In the genomic region with DNA sequence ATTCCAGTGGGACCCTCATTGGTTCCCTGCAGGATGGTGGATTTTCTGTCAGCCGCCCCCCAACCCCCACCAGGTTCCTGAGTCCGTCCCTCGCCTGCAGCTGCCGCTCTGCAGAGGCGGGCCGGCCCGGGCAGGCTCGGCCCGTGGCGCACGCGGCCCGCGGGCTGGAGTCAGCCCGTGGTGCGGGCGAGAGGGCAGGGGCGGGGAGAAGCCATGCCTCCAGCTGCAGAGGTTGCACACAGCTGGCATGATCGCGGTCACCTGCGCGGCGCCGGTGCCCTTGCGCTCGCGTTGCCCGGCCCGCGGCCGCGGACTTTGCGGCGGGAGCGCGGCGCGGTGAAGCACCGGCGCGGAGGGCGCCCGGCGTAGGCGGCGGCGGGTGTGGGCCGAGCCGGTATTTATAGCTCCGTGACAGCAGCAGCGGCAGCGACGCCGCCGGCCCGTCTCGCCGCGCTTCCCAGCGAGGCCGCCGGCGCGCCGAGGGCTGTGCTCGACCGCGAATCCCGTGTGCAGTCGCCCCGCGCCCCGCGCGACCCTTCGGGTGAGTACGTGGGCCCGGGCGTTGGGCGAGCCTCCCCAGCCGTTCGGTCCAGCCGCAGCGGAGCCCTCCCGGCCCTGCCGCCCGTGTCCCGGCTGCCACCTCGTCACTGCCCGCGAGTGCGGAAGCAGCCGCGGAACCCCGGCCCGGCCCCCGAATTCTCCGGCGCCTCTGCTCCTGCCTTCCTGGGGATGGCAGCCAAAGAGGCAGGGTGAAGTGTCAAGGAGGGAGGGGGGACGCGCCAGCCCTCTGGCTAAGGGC, we compare ENCODE assay signal across 8 cellular contexts. TPM values are rescaled to one million over a fixed set of nuclear protein-coding genes. Genes with fewer than 3 reads are reported as not detected.
DNase-seq lines count a peak whose midpoint lies in the region; ATAC-seq and TF ChIP-seq lines count a peak whose summit lies in the region.

A gene (plus strand): TSS at position 426 of the 799 bp plus-strand sequence.

- POLR2A ChIA-PET in naive thymus-derived CD4-positive, alpha-beta T cell (lab: Charles Lee), result interaction anchor here (0.6 to 13.7 kb wide), 9 partner anchors 21 to 77 kb away, joined by 3 to 134 read pairs (median 5); a partner anchor contains a TSS

- peaks cover 43% of the 10 kb centered on the region for H3K27me3 ChIP-seq in NT2/D1 (ENCODE audit: insufficient read depth, insufficient read length)
- H3K27me3 ChIP-seq in esophagus squamous epithelium, result no peaks in the 10 kb centered on the region
- no peaks in the 10 kb centered on the region for H3K27me3 ChIP-seq in naive thymus-derived CD4-positive, alpha-beta T cell (ENCODE audit: control insufficient read depth in 2 of 2, insufficient read depth in 2 of 2, low read length in 2 of 2)

- H3K36me3 Mint-ChIP-seq in naive thymus-derived CD4-positive, alpha-beta T cell, result peaks cover 0 to 2% (median 0%) of the 10 kb centered on the region in 5 donors

- H3K27me3 Mint-ChIP-seq in naive thymus-derived CD4-positive, alpha-beta T cell, result peaks cover 0 to 45% (median 0%) of the 10 kb centered on the region in 5 donors

- no peaks in the 10 kb centered on the region for H3K9me3 ChIP-seq in NT2/D1 (ENCODE audit: insufficient read depth, low read length)
- H3K9me3 ChIP-seq in esophagus squamous epithelium, result no peaks in the 10 kb centered on the region
- no peaks in the 10 kb centered on the region for H3K9me3 ChIP-seq in naive thymus-derived CD4-positive, alpha-beta T cell (ENCODE audit: control insufficient read depth in 2 of 3, low read length in 3 of 3)

- H3K27ac ChIP-seq in esophagus squamous epithelium, result peak within 1 kb of the TSS; percentile 94 to 99 (median 94)
- peak within 1 kb of the TSS; percentile 81 for H3K27ac ChIP-seq in naive thymus-derived CD4-positive, alpha-beta T cell (ENCODE audit: low read depth, low read length)

- no CpG with 5 or more reads among the region's 101 CpGs for WGBS in esophagus squamous epithelium, 2 donors

- ATAC-seq in GM18909 (IDR thresholded peaks at IDR 0.05; ENCODE audit: poor library complexity, unreplicated experiment) (peak; percentile 80), HG03108 (IDR thresholded peaks at IDR 0.05; ENCODE audit: unreplicated experiment) (peak; percentile 71)
- peak; percentile 83 for ATAC-seq in naive thymus-derived CD4-positive, alpha-beta T cell

- H3K4me3 Mint-ChIP-seq in naive thymus-derived CD4-positive, alpha-beta T cell, result peak within 1 kb of the TSS; percentile 83 to 95 (median 90)

- H3K9ac ChIP-seq in NT2/D1 (ENCODE audit: insufficient read length, low read depth), result peak within 1 kb of the TSS; percentile 85

- H3K36me3 ChIP-seq in NT2/D1 (ENCODE audit: insufficient read depth, insufficient read length, low read length) (no peaks in the 10 kb centered on the region), esophagus squamous epithelium (no peaks in the 10 kb centered on the region)
- H3K36me3 ChIP-seq in naive thymus-derived CD4-positive, alpha-beta T cell (ENCODE audit: control insufficient read depth in 2 of 3, insufficient read depth in 3 of 3, low read length in 3 of 3), result no peaks in the 10 kb centered on the region

- H3K4me1 ChIP-seq in NT2/D1 (ENCODE audit: insufficient read depth, insufficient read length) (no peaks in the 10 kb centered on the region), esophagus squamous epithelium (peaks cover 3 to 26% (median 11%) of the 10 kb centered on the region in 3 donors)
- peaks cover 21 to 27% of the 10 kb centered on the region in 2 donors for H3K4me1 ChIP-seq in naive thymus-derived CD4-positive, alpha-beta T cell (ENCODE audit: control insufficient read depth in 2 of 2, insufficient read depth in 2 of 2, low read length in 2 of 2)

- no peak for TF ChIP-seq CTCF in esophagus squamous epithelium (IDR thresholded peaks at IDR 0.05)

- CTCF ChIA-PET in naive thymus-derived CD4-positive, alpha-beta T cell (lab: Charles Lee), result interaction anchor here (0.5 to 1.1 kb wide), 3 partner anchors 16 to 67 kb away, joined by 3 to 4 read pairs (median 3); no protein-coding TSS in a partner anchor

- peak in 2 of 4 donors; percentile 52 to 65 for TF ChIP-seq POLR2A in esophagus squamous epithelium (IDR thresholded peaks at IDR 0.05)

- H3K4me1 Mint-ChIP-seq in naive thymus-derived CD4-positive, alpha-beta T cell, result peaks cover 25 to 75% (median 56%) of the 10 kb centered on the region in 7 donors

- H3K9me3 Mint-ChIP-seq in naive thymus-derived CD4-positive, alpha-beta T cell, result no peaks in the 10 kb centered on the region

- DNase-seq in Ammon's horn (ENCODE audit: low spot score), result peak; percentile 73
- DNase-seq in NT2/D1 (ENCODE audit: low read depth, low spot score), result peak; percentile 20
- DNase-seq in activated T-cell treated with anti-CD3 and anti-CD28 coated beads, Interleukin-2, amount 50 U/mL, for 48 hours, result peak; percentile 63 to 75
- peak; percentile 3 for DNase-seq in esophagus squamous epithelium (lab: John Stamatoyannopoulos, UW)
- DNase-seq in naive thymus-derived CD4-positive, alpha-beta T cell, result peak; percentile 40 to 73 (median 67)
- DNase-seq in stimulated activated naive CD4-positive, alpha-beta T cell treated with Interleukin-2 at 50 U/mL for 16 hours (lab: John Stamatoyannopoulos, UW), result peak; percentile 40

- intact Hi-C loops in esophagus squamous epithelium (cut with DNase I), result no loop called here
- intact Hi-C loops in naive thymus-derived CD4-positive, alpha-beta T cell (cut with micrococcal nuclease), result loop anchor here (1.0 to 10.0 kb wide), 5 partner anchors 30 to 1889 kb away; a partner anchor contains a TSS

- H3K27ac Mint-ChIP-seq in naive thymus-derived CD4-positive, alpha-beta T cell, result peak within 1 kb of the TSS; percentile 47 to 94 (median 89)

- H3K4me3 ChIP-seq in NT2/D1 (ENCODE audit: insufficient read length, low read depth), result peak within 1 kb of the TSS; percentile 67
- peak within 1 kb of the TSS; percentile 67 to 98 (median 72) for H3K4me3 ChIP-seq in esophagus squamous epithelium
- H3K4me3 ChIP-seq in naive thymus-derived CD4-positive, alpha-beta T cell (ENCODE audit: low read length), result peak within 1 kb of the TSS; percentile 73

RNA-seq across cellular contexts. Expression of the gene that starts here (rescaled TPM):
- 10 to 100 TPM; 15.8 to 42.2 (median 24.0) TPM for total RNA-seq in esophagus squamous epithelium
- total RNA-seq in naive thymus-derived CD4-positive, alpha-beta T cell, result 1 to 10 TPM in 4 of 5 experiments, under 1 TPM in 1; 0.31 to 6.6 (median 4.2) TPM
- 1 to 10 TPM; 4.2 to 4.3 TPM for polyA plus RNA-seq in naive thymus-derived CD4-positive, alpha-beta T cell

Comparison
In these comparisons a context has a peak if more than half of its experiments do, and no peak if none do; other contexts are left out.
1. Peak in every context shown above with its lines: DNase-seq, ATAC-seq, H3K4me3 ChIP-seq and H3K27ac ChIP-seq.
2. DNase-seq: peak in every context shown above with its lines; median percentile 73 in Ammon's horn; 69 in activated T-cell treated with anti-CD3 and anti-CD28 coated beads, Interleukin-2, amount 50 U/mL, for 48 hours; 67 in naive thymus-derived CD4-positive, alpha-beta T cell; 40 in stimulated activated naive CD4-positive, alpha-beta T cell treated with Interleukin-2 at 50 U/mL for 16 hours; 20 in NT2/D1; 3 in esophagus squamous epithelium.